Comparison of ENCODE assay signal across 9 cellular contexts in genomic region chr18:1585881-1586488, GRCh38.
A peak's percentile ranks its signal among the peaks of the same experiment; 100 is the strongest.
DNase-seq lines count a peak whose midpoint lies in the region; ATAC-seq and TF ChIP-seq lines count a peak whose summit lies in the region.
"Had no signal": no experiment of that assay in that cellular context is flagged by ENCODE, and none has a peak within 500 bp of the region (broad histone marks: within the 10 kb centered on the region; RNA-seq: fewer than 3 reads in every experiment).

No MANE protein-coding gene starts in this region.

- H3K36me3 ChIP-seq in breast epithelium (no peaks in the 10 kb centered on the region), lower lobe of right lung (no peaks in the 10 kb centered on the region)

- H3K4me3 ChIP-seq in breast epithelium (no peak overlapping the region), lower lobe of right lung (no peak overlapping the region)

- intact Hi-C loops in breast epithelium (cut with DNase I; ENCODE audit: low total_unique reads) (no loop called here), lower lobe of right lung (cut with DNase I) (loop anchor here (10.0 kb wide), 1 partner anchor 79 kb away; no protein-coding TSS in a partner anchor)

- TF ChIP-seq CTCF in breast epithelium (IDR thresholded peaks at IDR 0.05) (peak in 2 of 3 donors; percentile 11 to 36), lower lobe of right lung (IDR thresholded peaks at IDR 0.05) (peak; percentile 47)

- TF ChIP-seq POLR2A in breast epithelium (IDR thresholded peaks at IDR 0.05) = no peak

- H3K9me3 ChIP-seq in breast epithelium (no peaks in the 10 kb centered on the region), lower lobe of right lung (no peaks in the 10 kb centered on the region)

- no peaks in the 10 kb centered on the region for H3K4me1 ChIP-seq in breast epithelium
- H3K4me1 ChIP-seq in lower lobe of right lung = peaks cover 3% of the 10 kb centered on the region

- peak; percentile 76 for ATAC-seq in HG02938 (IDR thresholded peaks at IDR 0.05; ENCODE audit: unreplicated experiment)
- peak; percentile 62 to 83 for ATAC-seq in lower lobe of right lung

- DNase-seq in NCI-H2107 treated with DMSO at 0.1 percent for 48 hours (lab: John Stamatoyannopoulos, UW; ENCODE audit: unreplicated experiment) (peak; percentile 25), NCI-H2107 (lab: John Stamatoyannopoulos, UW) (no peak), NCI-H446 treated with DMSO at 0.1 percent for 48 hours (lab: John Stamatoyannopoulos, UW) (peak; percentile 20), breast epithelium (ENCODE audit: low spot score in 2 of 2) (no peak), lower lobe of right lung (no peak), hypothalamus (lab: John Stamatoyannopoulos, UW) (no peak)
- no peak for DNase-seq in stimulated activated CD4-positive, alpha-beta T cell treated with anti-CD3 and anti-CD28 coated beads, Interleukin-4, amount 100 ng/mL, for 24 hours
- DNase-seq: activated T-cell treated with anti-CD3 and anti-CD28 coated beads, Interleukin-2, amount 50 U/mL, for 72 hours had no signal

- H3K27me3 ChIP-seq in breast epithelium = no peaks in the 10 kb centered on the region
- no peaks in the 10 kb centered on the region for H3K27me3 ChIP-seq in lower lobe of right lung (ENCODE audit: low read depth)

- H3K27ac ChIP-seq in breast epithelium (no peak overlapping the region), lower lobe of right lung (no peak overlapping the region)

Comparison
In these comparisons a context has a peak if more than half of its experiments do, and no peak if none do; other contexts are left out.
1. DNase-seq: peak in NCI-H2107 treated with DMSO at 0.1 percent for 48 hours (single experiment) and NCI-H446 treated with DMSO at 0.1 percent for 48 hours (single experiment); none in NCI-H2107 (single experiment), breast epithelium (0 of 2), lower lobe of right lung (single experiment), stimulated activated CD4-positive, alpha-beta T cell treated with anti-CD3 and anti-CD28 coated beads, Interleukin-4, amount 100 ng/mL, for 24 hours (single experiment) and hypothalamus (0 of 51).